ENCODE assay signal across 1 cellular context in the genomic region with DNA sequence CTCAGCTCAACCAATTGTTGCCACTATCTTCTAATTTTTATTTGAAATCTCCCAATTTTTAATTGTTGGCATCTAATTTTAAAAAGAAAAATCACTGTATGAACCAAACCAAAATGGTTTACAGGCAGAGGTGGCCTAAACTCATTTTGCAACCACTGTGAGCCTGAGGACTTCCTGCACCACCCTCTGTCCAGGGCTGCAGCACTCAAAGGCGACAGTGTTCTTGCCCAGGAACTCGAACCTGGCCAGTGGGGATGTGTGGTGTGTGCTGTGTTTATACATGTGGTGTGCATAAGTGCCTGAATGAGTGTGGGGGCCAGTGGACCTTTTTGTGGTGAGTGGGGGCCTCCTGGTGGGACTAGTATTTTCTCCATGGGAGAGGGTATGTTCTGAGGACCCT.
TF ChIP-seq lines count a peak whose summit lies in the region.

No MANE protein-coding gene starts in this region.

TF ChIP-seq in HepG2, 621 proteins besides CTCF, POLR2A, EP300 and RAD21 (continued from another document):
- TF ChIP-seq, protein P1, sequence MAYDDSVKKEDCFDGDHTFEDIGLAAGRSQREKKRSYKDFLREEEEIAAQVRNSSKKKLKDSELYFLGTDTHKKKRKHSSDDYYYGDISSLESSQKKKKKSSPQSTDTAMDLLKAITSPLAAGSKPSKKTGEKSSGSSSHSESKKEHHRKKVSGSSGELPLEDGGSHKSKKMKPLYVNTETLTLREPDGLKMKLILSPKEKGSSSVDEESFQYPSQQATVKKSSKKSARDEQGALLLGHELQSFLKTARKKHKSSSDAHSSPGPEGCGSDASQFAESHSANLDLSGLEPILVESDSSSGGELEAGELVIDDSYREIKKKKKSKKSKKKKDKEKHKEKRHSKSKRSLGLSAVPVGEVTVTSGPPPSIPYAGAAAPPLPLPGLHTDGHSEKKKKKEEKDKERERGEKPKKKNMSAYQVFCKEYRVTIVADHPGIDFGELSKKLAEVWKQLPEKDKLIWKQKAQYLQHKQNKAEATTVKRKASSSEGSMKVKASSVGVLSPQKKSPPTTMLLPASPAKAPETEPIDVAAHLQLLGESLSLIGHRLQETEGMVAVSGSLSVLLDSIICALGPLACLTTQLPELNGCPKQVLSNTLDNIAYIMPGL (CRISPR knock-in tag; IDR thresholded peaks at IDR 0.05; ENCODE audit: borderline replicate concordance in 1 of 2, low read depth in 1 of 2) = peak in 1 of 2 experiments; percentile 12; a peak in 1 of 4 replicates
- TF ChIP-seq SIX4 (CRISPR knock-in tag; IDR thresholded peaks at IDR 0.05) (no peak), ARID2 (CRISPR knock-in tag; IDR thresholded peaks at IDR 0.05; ENCODE audit: borderline replicate concordance) (no peak), RARA (CRISPR knock-in tag; IDR thresholded peaks at IDR 0.05) (peak; percentile 21; the same call in 1 of the 2 replicates), RARG (CRISPR knock-in tag; IDR thresholded peaks at IDR 0.05; ENCODE audit: low read depth) (0 out of 2 replicates have a peak, but pooled peaks have one; percentile 16), KDM5B (CRISPR knock-in tag; IDR thresholded peaks at IDR 0.05; ENCODE audit: borderline replicate concordance) (no peak; the same call in 1 of the 2 replicates), ZNF557 (CRISPR knock-in tag; IDR thresholded peaks at IDR 0.05) (no peak), GABPA (IDR thresholded peaks at IDR 0.05; ENCODE audit: low read depth, low read length) (no peak), GABPA (CRISPR knock-in tag; IDR thresholded peaks at IDR 0.05; ENCODE audit: low read depth) (no peak), IRX3 (CRISPR knock-in tag; IDR thresholded peaks at IDR 0.05; ENCODE audit: borderline replicate concordance, low read depth) (no peak), ZNF432 (CRISPR knock-in tag; IDR thresholded peaks at IDR 0.05; ENCODE audit: borderline replicate concordance) (no peak), ZNF747 (CRISPR knock-in tag; IDR thresholded peaks at IDR 0.05; ENCODE audit: borderline replicate concordance) (no peak), FOXA3 (CRISPR knock-in tag; IDR thresholded peaks at IDR 0.05) (peak; percentile 30; the same call in 1 of the 2 replicates), RFXAP (CRISPR knock-in tag; IDR thresholded peaks at IDR 0.05; ENCODE audit: borderline replicate concordance) (no peak), YY1 (IDR thresholded peaks at IDR 0.05; ENCODE audit: insufficient read depth, insufficient replicate concordance, low read depth, low read length) (no peak), SMC3 (IDR thresholded peaks at IDR 0.05; ENCODE audit: low read length) (no peak), NR2F6 (IDR thresholded peaks at IDR 0.05) (no peak), NR2F6 (CRISPR knock-in tag; IDR thresholded peaks at IDR 0.05) (no peak; the same call in 1 of the 2 replicates), MZF1 (CRISPR knock-in tag; IDR thresholded peaks at IDR 0.05; ENCODE audit: borderline replicate concordance) (no peak), HDAC2 (CRISPR knock-in tag; IDR thresholded peaks at IDR 0.05) (peak; percentile 33; the same call in 1 of the 2 replicates), ZNF704 (CRISPR knock-in tag; IDR thresholded peaks at IDR 0.05; ENCODE audit: borderline replicate concordance) (no peak)
- TF ChIP-seq, protein P2, sequence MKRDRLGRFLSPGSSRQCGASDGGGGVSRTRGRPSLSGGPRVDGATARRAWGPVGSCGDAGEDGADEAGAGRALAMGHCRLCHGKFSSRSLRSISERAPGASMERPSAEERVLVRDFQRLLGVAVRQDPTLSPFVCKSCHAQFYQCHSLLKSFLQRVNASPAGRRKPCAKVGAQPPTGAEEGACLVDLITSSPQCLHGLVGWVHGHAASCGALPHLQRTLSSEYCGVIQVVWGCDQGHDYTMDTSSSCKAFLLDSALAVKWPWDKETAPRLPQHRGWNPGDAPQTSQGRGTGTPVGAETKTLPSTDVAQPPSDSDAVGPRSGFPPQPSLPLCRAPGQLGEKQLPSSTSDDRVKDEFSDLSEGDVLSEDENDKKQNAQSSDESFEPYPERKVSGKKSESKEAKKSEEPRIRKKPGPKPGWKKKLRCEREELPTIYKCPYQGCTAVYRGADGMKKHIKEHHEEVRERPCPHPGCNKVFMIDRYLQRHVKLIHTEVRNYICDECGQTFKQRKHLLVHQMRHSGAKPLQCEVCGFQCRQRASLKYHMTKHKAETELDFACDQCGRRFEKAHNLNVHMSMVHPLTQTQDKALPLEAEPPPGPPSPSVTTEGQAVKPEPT (CRISPR knock-in tag; IDR thresholded peaks at IDR 0.05; ENCODE audit: low read depth) = no peak
- TF ChIP-seq, protein P3, sequence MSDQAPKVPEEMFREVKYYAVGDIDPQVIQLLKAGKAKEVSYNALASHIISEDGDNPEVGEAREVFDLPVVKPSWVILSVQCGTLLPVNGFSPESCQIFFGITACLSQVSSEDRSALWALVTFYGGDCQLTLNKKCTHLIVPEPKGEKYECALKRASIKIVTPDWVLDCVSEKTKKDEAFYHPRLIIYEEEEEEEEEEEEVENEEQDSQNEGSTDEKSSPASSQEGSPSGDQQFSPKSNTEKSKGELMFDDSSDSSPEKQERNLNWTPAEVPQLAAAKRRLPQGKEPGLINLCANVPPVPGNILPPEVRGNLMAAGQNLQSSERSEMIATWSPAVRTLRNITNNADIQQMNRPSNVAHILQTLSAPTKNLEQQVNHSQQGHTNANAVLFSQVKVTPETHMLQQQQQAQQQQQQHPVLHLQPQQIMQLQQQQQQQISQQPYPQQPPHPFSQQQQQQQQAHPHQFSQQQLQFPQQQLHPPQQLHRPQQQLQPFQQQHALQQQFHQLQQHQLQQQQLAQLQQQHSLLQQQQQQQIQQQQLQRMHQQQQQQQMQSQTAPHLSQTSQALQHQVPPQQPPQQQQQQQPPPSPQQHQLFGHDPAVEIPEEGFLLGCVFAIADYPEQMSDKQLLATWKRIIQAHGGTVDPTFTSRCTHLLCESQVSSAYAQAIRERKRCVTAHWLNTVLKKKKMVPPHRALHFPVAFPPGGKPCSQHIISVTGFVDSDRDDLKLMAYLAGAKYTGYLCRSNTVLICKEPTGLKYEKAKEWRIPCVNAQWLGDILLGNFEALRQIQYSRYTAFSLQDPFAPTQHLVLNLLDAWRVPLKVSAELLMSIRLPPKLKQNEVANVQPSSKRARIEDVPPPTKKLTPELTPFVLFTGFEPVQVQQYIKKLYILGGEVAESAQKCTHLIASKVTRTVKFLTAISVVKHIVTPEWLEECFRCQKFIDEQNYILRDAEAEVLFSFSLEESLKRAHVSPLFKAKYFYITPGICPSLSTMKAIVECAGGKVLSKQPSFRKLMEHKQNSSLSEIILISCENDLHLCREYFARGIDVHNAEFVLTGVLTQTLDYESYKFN (CRISPR knock-in tag; conservative IDR thresholded peaks at IDR 0.05) = no peak
